In genomic region chr22:39332441-39333064, GRCh38 we compare ENCODE assay signal across 14 cellular contexts. TPM values are rescaled to one million over a fixed set of nuclear protein-coding genes. Genes with fewer than 3 reads are reported as not detected.
A peak's percentile ranks its signal among the peaks of the same experiment; 100 is the strongest.
DNase-seq lines count a peak whose midpoint lies in the region; ATAC-seq and TF ChIP-seq lines count a peak whose summit lies in the region.
"Had no signal": no experiment of that assay in that cellular context is flagged by ENCODE, and none has a peak within 500 bp of the region (broad histone marks: within the 10 kb centered on the region; RNA-seq: fewer than 3 reads in every experiment).

No MANE protein-coding gene starts in this region.

- H3K9me3 ChIP-seq in breast epithelium (no peaks in the 10 kb centered on the region), vagina (no peaks in the 10 kb centered on the region)
- H3K9me3 ChIP-seq: uterus had no signal

- DNase-seq in breast epithelium (ENCODE audit: low spot score in 2 of 2) (no peak), MCF 10A (ENCODE audit: unreplicated experiment) (no peak), dedifferentiated amniotic fluid mesenchymal stem cell (ENCODE audit: extremely low spot score) (peak; percentile 58), medulla oblongata (ENCODE audit: extremely low spot score) (peak; percentile 49), vagina (ENCODE audit: extremely low spot score in 2 of 2) (no peak), ureter (ENCODE audit: low spot score) (no peak)
- DNase-seq: glutamatergic neuron; KBM-7; naive thymus-derived CD8-positive, alpha-beta T cell; NCI-H2227 treated with DMSO at 0.1 percent for 48 hours; stimulated activated CD4-positive, alpha-beta T cell treated with anti-CD3 and anti-CD28 coated beads, Interleukin-4, amount 100 ng/mL, for 4 hours; uterus had no signal

- CTCF ChIA-PET in MCF 10A (lab: Yijun Ruan, JAX) = interaction anchor here (0.6 to 2.0 kb wide), 6 partner anchors 8 to 651 kb away, joined by 3 to 10 read pairs (median 3); partner anchors contain the start of genes RPL3 and TOMM22

- TF ChIP-seq POLR2A in breast epithelium (IDR thresholded peaks at IDR 0.05) (no peak), vagina (IDR thresholded peaks at IDR 0.05) (no peak)

- no peaks in the 10 kb centered on the region for H3K27me3 ChIP-seq in breast epithelium
- H3K27me3 ChIP-seq in vagina = no peaks in the 10 kb centered on the region
- H3K27me3 ChIP-seq: uterus had no signal

- TF ChIP-seq CTCF in breast epithelium (IDR thresholded peaks at IDR 0.05) (no peak), MCF 10A (IDR thresholded peaks at IDR 0.05; ENCODE audit: unreplicated experiment) (no peak), vagina (IDR thresholded peaks at IDR 0.05) (no peak)

- no peak for ATAC-seq in HG02885 (IDR thresholded peaks at IDR 0.05; ENCODE audit: poor library complexity, unreplicated experiment)
- no peak for ATAC-seq in HG03196 (IDR thresholded peaks at IDR 0.05; ENCODE audit: unreplicated experiment)
- ATAC-seq: naive thymus-derived CD8-positive, alpha-beta T cell had no signal

- H3K4me1 ChIP-seq in breast epithelium = no peaks in the 10 kb centered on the region
- H3K4me1 ChIP-seq in vagina = peaks cover 8% of the 10 kb centered on the region
- H3K4me1 ChIP-seq: uterus had no signal

- POLR2A ChIA-PET in MCF 10A (lab: Yijun Ruan, JAX) = interaction anchor here (3.7 kb wide), 1 partner anchor 14 kb away, joined by 36 read pairs; the partner anchor contains the start of gene RPL3

- H3K36me3 ChIP-seq in breast epithelium = no peaks in the 10 kb centered on the region
- H3K36me3 ChIP-seq in vagina = no peaks in the 10 kb centered on the region
- H3K36me3 ChIP-seq: uterus had no signal

- H3K27me3 Mint-ChIP-seq in MCF 10A (ENCODE audit: insufficient read depth, unreplicated experiment) = no peaks in the 10 kb centered on the region
- H3K27me3 Mint-ChIP-seq: naive thymus-derived CD8-positive, alpha-beta T cell had no signal

- H3K27ac ChIP-seq in breast epithelium (peak overlapping the region; percentile 8 to 54), vagina (peak overlapping the region; percentile 27)
- H3K27ac ChIP-seq: uterus had no signal

- intact Hi-C loops in breast epithelium (cut with DNase I; ENCODE audit: low total_unique reads) (no loop called here), MCF 10A (cut with micrococcal nuclease) (no loop called here), vagina (cut with DNase I) (no loop called here)

- H3K36me3 Mint-ChIP-seq in MCF 10A (ENCODE audit: insufficient read depth, unreplicated experiment) = no peaks in the 10 kb centered on the region
- H3K36me3 Mint-ChIP-seq: naive thymus-derived CD8-positive, alpha-beta T cell had no signal

- H3K9me3 Mint-ChIP-seq in MCF 10A (ENCODE audit: unreplicated experiment) = no peaks in the 10 kb centered on the region
- H3K9me3 Mint-ChIP-seq: naive thymus-derived CD8-positive, alpha-beta T cell had no signal

- H3K27ac Mint-ChIP-seq in MCF 10A (ENCODE audit: low read depth, unreplicated experiment) = no peak overlapping the region

- H3K4me3 Mint-ChIP-seq in MCF 10A (ENCODE audit: unreplicated experiment) = no peak overlapping the region
- H3K4me3 Mint-ChIP-seq: naive thymus-derived CD8-positive, alpha-beta T cell had no signal

- BruUV-seq in MCF 10A (replicated peaks; lab: Mats Ljungman, UMichigan) = no TSS peak

- H3K4me3 ChIP-seq in breast epithelium (no peak overlapping the region), vagina (no peak overlapping the region)
- H3K4me3 ChIP-seq: uterus had no signal

- H3K4me1 Mint-ChIP-seq in MCF 10A (ENCODE audit: insufficient read depth, unreplicated experiment) = no peaks in the 10 kb centered on the region

RNA-seq across cellular contexts. Expression of gene RPL3, which starts 13.1 kb away (rescaled TPM):
- total RNA-seq in breast epithelium = 1,000 to 10,000 TPM; 1,827 to 3,262 (median 2,633) TPM
- total RNA-seq in MCF 10A (2022) = 3,475 and 3,632 TPM in 2 replicates
- 2,613 TPM for total RNA-seq in vagina
- total RNA-seq in ureter = 2,529 TPM

RNA-seq across cellular contexts. Expression of gene SYNGR1, which starts 17.2 kb away (rescaled TPM):
- total RNA-seq in breast epithelium (10 to 100 TPM in 2 of 3 donors, 1 to 10 TPM in 1; 6.9 to 22.3 (median 20.5) TPM), MCF 10A (2022) (0.25 and 0.35 TPM in 2 replicates), vagina (42.2 TPM), ureter (32.6 TPM)

Comparison
In these comparisons a context has a peak if more than half of its experiments do, and no peak if none do; other contexts are left out.
1. DNase-seq: peak in dedifferentiated amniotic fluid mesenchymal stem cell (single experiment) and medulla oblongata (single experiment); none in breast epithelium (0 of 2), MCF 10A (single experiment), vagina (0 of 2) and ureter (single experiment).